Comparison of ENCODE assay signal across 9 cellular contexts in the genomic region with DNA sequence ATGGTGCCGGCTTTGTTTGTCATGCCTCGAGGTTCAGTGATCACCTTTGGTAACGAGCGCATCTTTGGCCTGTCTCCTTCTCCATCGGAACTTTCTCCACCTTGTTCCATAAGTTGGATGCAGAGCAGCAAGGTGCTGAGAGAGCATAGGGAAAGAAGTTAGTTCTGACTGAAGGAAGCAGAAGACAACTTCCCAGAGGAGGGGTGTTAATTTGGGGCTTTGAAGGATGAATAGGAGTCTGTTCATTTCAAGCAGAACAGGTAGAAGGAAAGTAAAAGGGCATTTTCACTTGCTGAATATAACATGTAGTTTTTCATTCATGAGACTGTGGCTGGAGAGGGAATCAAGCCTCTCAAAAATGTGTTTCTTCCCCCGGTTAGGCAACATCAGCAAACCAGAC.
"Had no signal": no experiment of that assay in that cellular context is flagged by ENCODE, and none has a peak within 500 bp of the region (broad histone marks: within the 10 kb centered on the region; RNA-seq: fewer than 3 reads in every experiment).

No MANE protein-coding gene starts in this region.

- ATAC-seq: HCT116, HepG2, K562 had no signal

- H3K4me3 ChIP-seq: GM23248, HAP-1, K562 had no signal

- H3K27ac ChIP-seq: GM23248, HL-60 had no signal

- H3K9ac ChIP-seq: GM23248 had no signal

- H2AFZ ChIP-seq: GM23248 had no signal

- H3K4me1 ChIP-seq: HAP-1 had no signal

- DNase-seq: GM23248, GOT3, H7, KG1 had no signal

- H3K9me3 ChIP-seq: HAP-1 had no signal

- H3K36me3 ChIP-seq: HAP-1 had no signal
